ENCODE assay signal across 24 cellular contexts in genomic region chr3:140911822-140912221, GRCh38. TPM values are rescaled to one million over a fixed set of nuclear protein-coding genes. Genes with fewer than 3 reads are reported as not detected.
DNase-seq lines count a peak whose midpoint lies in the region; ATAC-seq, FAIRE-seq and TF ChIP-seq lines count a peak whose summit lies in the region.
"Had no signal": no experiment of that assay in that cellular context is flagged by ENCODE, and none has a peak within 500 bp of the region (broad histone marks: within the 10 kb centered on the region; RNA-seq: fewer than 3 reads in every experiment).

No MANE protein-coding gene starts in this region.

- H3K4me3 ChIP-seq in PC-9 (no peak overlapping the region), small intestine (ENCODE audit: low read depth in 1 of 2, low read length in 2 of 2) (no peak overlapping the region)
- H3K4me3 ChIP-seq: cardiac muscle cell, HAP-1, prostate gland, SJSA1, uterus had no signal

- H3K27me3 ChIP-seq in PC-9 (ENCODE audit: insufficient read depth, low read depth) (peaks cover 12% of the 10 kb centered on the region), small intestine (ENCODE audit: control insufficient read depth in 2 of 2, insufficient read depth in 2 of 2, low read length in 2 of 2) (no peaks in the 10 kb centered on the region)
- H3K27me3 ChIP-seq: cardiac muscle cell, uterus had no signal

- H3F3A ChIP-seq in PC-9 (ENCODE audit: insufficient read depth, low read depth), result no peaks in the 10 kb centered on the region; the same call in 1 of the 2 replicates

- H3K9me2 ChIP-seq in PC-9 (ENCODE audit: insufficient read depth), result no peaks in the 10 kb centered on the region

- H3K4me1 ChIP-seq in PC-9 (replicated peaks; ENCODE audit: insufficient read depth) (peaks cover 11% of the 10 kb centered on the region; the same call in 1 of the 2 replicates), small intestine (ENCODE audit: control insufficient read depth in 2 of 2, insufficient read depth in 1 of 2, low read depth in 1 of 2, low read length in 1 of 2) (no peaks in the 10 kb centered on the region)
- H3K4me1 ChIP-seq: HAP-1, prostate gland, SJSA1, uterus had no signal

- no peak overlapping the region for H3K27ac ChIP-seq in PC-9
- no peak overlapping the region for H3K27ac ChIP-seq in small intestine (ENCODE audit: low read depth in 1 of 2, low read length in 1 of 2)
- H3K27ac ChIP-seq: cardiac muscle cell, prostate gland, SJSA1, uterus had no signal

- H3K36me3 ChIP-seq in PC-9 (ENCODE audit: low read depth) (no peaks in the 10 kb centered on the region), small intestine (ENCODE audit: control insufficient read depth in 2 of 2, insufficient read depth in 2 of 2, low read length in 2 of 2) (no peaks in the 10 kb centered on the region)
- H3K36me3 ChIP-seq: cardiac muscle cell, HAP-1, prostate gland, SJSA1, uterus had no signal

- no peak for FAIRE-seq in small intestine (lab: Jason Lieb, UNC)
- FAIRE-seq: A204.1, D721Med, GM12892, keratinocyte had no signal

- POLR2A ChIA-PET in PC-9 (lab: Charles Lee; ENCODE audit: unreplicated experiment), result no interaction called here

- intact Hi-C loops in PC-9 (cut with micrococcal nuclease; ENCODE audit: unreplicated experiment), result no loop called here

- peak; percentile 65 for DNase-seq in NCI-H2196 (lab: John Stamatoyannopoulos, UW; ENCODE audit: unreplicated experiment)
- DNase-seq in NCI-H2196 treated with DMSO at 0.1 percent for 48 hours (lab: John Stamatoyannopoulos, UW; ENCODE audit: unreplicated experiment), result no peak
- peak; percentile 64 for DNase-seq in NCI-H2107 treated with DMSO at 0.1 percent for 48 hours (lab: John Stamatoyannopoulos, UW; ENCODE audit: unreplicated experiment)
- DNase-seq in PC-9, result peak in 1 of 2 experiments; percentile 82
- peak; percentile 18 for DNase-seq in small intestine
- no peak for DNase-seq in OCI-M2 (lab: John Stamatoyannopoulos, UW; ENCODE audit: unreplicated experiment)
- DNase-seq in NOMO-1 treated with dmso at 0.1 percent for 144 hours (lab: John Stamatoyannopoulos, UW; ENCODE audit: unreplicated experiment), result no peak
- DNase-seq: amniotic stem cell; foreskin fibroblast; hypothalamus; nephron progenitor cell; OCI-M1; stimulated activated CD8-positive, alpha-beta memory T cell treated with anti-CD3 and anti-CD28 coated beads, Interleukin-4, amount 100 ng/mL, for 48 hours; T-helper 17 cell; uterus had no signal

- CTCF ChIA-PET in PC-9 (lab: Charles Lee), result interaction anchor here (0.6 kb wide), 1 partner anchor 32 kb away, joined by 4 read pairs; no protein-coding TSS in a partner anchor

- peak overlapping the region; percentile 18; the same call in 1 of the 2 replicates for H3K4me2 ChIP-seq in PC-9

- no peak for TF ChIP-seq CTCF in PC-9 (conservative IDR thresholded peaks at IDR 0.05)

- H4K20me1 ChIP-seq in PC-9 (ENCODE audit: insufficient read depth), result no peaks in the 10 kb centered on the region

- no peak overlapping the region for H2AFZ ChIP-seq in PC-9

- BruUV-seq in PC-9 (replicated peaks; lab: Mats Ljungman, UMichigan), result no TSS peak

- no peaks in the 10 kb centered on the region for H3K79me2 ChIP-seq in PC-9 (ENCODE audit: low read depth)

- no peak for ATAC-seq in GM18861 (IDR thresholded peaks at IDR 0.05; ENCODE audit: unreplicated experiment)
- ATAC-seq: T-helper 17 cell had no signal

- no peaks in the 10 kb centered on the region for H3K9me3 ChIP-seq in PC-9 (ENCODE audit: insufficient read depth, low read depth)
- no peaks in the 10 kb centered on the region for H3K9me3 ChIP-seq in small intestine (ENCODE audit: control insufficient read depth, low read depth)
- H3K9me3 ChIP-seq: HAP-1, prostate gland, SJSA1, uterus had no signal

- WGBS in small intestine, 3 donors, result 48 to 61% (median 50%) methylated on average over 2 of the region's 2 CpGs

RNA-seq across cellular contexts. Expression of gene SLC25A36, which starts 29.8 kb away (rescaled TPM):
- 76.5 and 90.1 TPM in 2 replicates for total RNA-seq in PC-9 (2021)
- polyA plus RNA-seq in small intestine, result 10 to 100 TPM; 19.2 to 28.2 (median 21.3) TPM

Comparison
In these comparisons a context has a peak if more than half of its experiments do, and no peak if none do; other contexts are left out.
1. DNase-seq: peak in NCI-H2196 (single experiment), NCI-H2107 treated with DMSO at 0.1 percent for 48 hours (single experiment) and small intestine (single experiment); none in NCI-H2196 treated with DMSO at 0.1 percent for 48 hours (single experiment), OCI-M2 (single experiment) and NOMO-1 treated with dmso at 0.1 percent for 144 hours (single experiment).